ENCODE assay signal across 9 cellular contexts in the genomic region with DNA sequence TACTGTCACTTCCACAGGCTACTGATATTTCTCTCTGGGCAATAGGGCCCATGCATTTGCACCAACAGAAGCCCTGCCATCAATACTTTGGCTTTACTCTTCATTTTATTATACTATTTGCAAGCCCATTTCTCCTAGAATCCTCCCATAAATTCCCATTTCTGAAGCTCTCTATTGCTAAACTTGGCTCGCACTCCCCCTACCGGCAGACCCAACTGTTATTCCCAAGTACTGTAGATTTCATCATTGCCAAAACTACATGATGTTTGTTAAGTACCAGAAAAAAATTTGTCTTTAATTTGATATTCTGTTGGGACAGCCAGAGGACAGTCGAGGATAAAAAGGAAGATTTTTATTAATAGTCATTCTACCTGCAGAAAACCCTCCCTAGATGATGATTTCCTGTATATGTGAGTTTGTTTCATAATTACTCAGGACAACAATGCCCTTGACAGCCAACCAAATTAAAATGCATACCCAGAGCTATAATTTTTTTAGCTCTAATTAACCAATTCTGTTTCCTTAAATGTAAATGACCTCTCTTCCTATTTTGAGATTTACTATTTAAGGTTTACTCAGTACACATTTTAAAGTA.
DNase-seq lines count a peak whose midpoint lies in the region; ATAC-seq and TF ChIP-seq lines count a peak whose summit lies in the region.
"Had no signal": no experiment of that assay in that cellular context is flagged by ENCODE, and none has a peak within 500 bp of the region (broad histone marks: within the 10 kb centered on the region; RNA-seq: fewer than 3 reads in every experiment).

No MANE protein-coding gene starts in this region.

- peaks cover 0 to 2% (median 0%) of the 10 kb centered on the region in 9 donors for H3K27me3 ChIP-seq in heart left ventricle

- H3K36me3 Mint-ChIP-seq in activated naive CD8-positive, alpha-beta T cell treated with anti-CD3 and anti-CD28 coated beads for 36 hours, result no peaks in the 10 kb centered on the region
- H3K36me3 Mint-ChIP-seq in immature natural killer cell, result no peaks in the 10 kb centered on the region

- peaks cover 0 to 9% (median 0%) of the 10 kb centered on the region in 12 donors for H3K4me1 ChIP-seq in heart left ventricle

- no peak overlapping the region for H3K4me3 ChIP-seq in heart left ventricle

- ATAC-seq in heart left ventricle (peak; percentile 42 to 57 (median 55)), HG03460 (IDR thresholded peaks at IDR 0.05; ENCODE audit: unreplicated experiment) (no peak)

- intact Hi-C loops in heart left ventricle (cut with DNase I), result loop anchor here in 5 of 10 donors (5.0 to 10.0 kb wide), 4 partner anchors 95 to 1225 kb away; no protein-coding TSS in a partner anchor

- no peak overlapping the region for H3K4me3 Mint-ChIP-seq in activated naive CD8-positive, alpha-beta T cell treated with anti-CD3 and anti-CD28 coated beads for 36 hours
- H3K4me3 Mint-ChIP-seq in immature natural killer cell, result no peak overlapping the region

- TF ChIP-seq POLR2A in heart left ventricle (IDR thresholded peaks at IDR 0.05), result no peak

- H3K36me3 ChIP-seq in heart left ventricle, result no peaks in the 10 kb centered on the region

- H3K4me1 Mint-ChIP-seq in activated naive CD8-positive, alpha-beta T cell treated with anti-CD3 and anti-CD28 coated beads for 36 hours, result no peaks in the 10 kb centered on the region
- H3K4me1 Mint-ChIP-seq in immature natural killer cell, result no peaks in the 10 kb centered on the region

- peaks cover 59% of the 10 kb centered on the region for H3K27me3 Mint-ChIP-seq in activated naive CD8-positive, alpha-beta T cell treated with anti-CD3 and anti-CD28 coated beads for 36 hours
- peaks cover 5 to 7% (median 6%) of the 10 kb centered on the region in 3 donors for H3K27me3 Mint-ChIP-seq in immature natural killer cell (ENCODE audit: low read depth in 3 of 3)

- no peak overlapping the region for H3K27ac Mint-ChIP-seq in activated naive CD8-positive, alpha-beta T cell treated with anti-CD3 and anti-CD28 coated beads for 36 hours
- H3K27ac Mint-ChIP-seq in immature natural killer cell, result no peak overlapping the region

- TF ChIP-seq CTCF in heart left ventricle (IDR thresholded peaks at IDR 0.05), result peak; percentile 61 to 86 (median 77)

- H3K9me3 ChIP-seq in heart left ventricle, result peaks cover 0 to 17% (median 0%) of the 10 kb centered on the region in 12 donors

- DNase-seq in stimulated activated CD4-positive, alpha-beta T cell treated with anti-CD3 and anti-CD28 coated beads, Interleukin-12 subunit alpha, Interleukin-12 subunit beta, amount 100 ng/mL, for 48 hours (ENCODE audit: low read depth in 2 of 3, low spot score in 1 of 3), result peak in 2 of 3 donors; percentile 6 to 7
- DNase-seq in stimulated activated CD4-positive, alpha-beta T cell treated with anti-CD3 and anti-CD28 coated beads, Interleukin-12 subunit alpha, Interleukin-12 subunit beta, amount 100 ng/mL, for 4 hours, result no peak
- DNase-seq in NCI-H1048 (lab: John Stamatoyannopoulos, UW), result peak; percentile 12
- peak; percentile 4 for DNase-seq in activated naive CD8-positive, alpha-beta T cell treated with anti-CD3 and anti-CD28 coated beads for 36 hours
- DNase-seq in heart left ventricle, result peak; percentile 67 to 78 (median 70)
- DNase-seq in retina, result peak; percentile 16
- no peak for DNase-seq in immature natural killer cell

- WGBS in heart left ventricle, 4 donors, result 0 to 2% (median 1%) methylated on average over 3 of the region's 3 CpGs

- H3K9me3 Mint-ChIP-seq in activated naive CD8-positive, alpha-beta T cell treated with anti-CD3 and anti-CD28 coated beads for 36 hours, result no peaks in the 10 kb centered on the region
- H3K9me3 Mint-ChIP-seq in immature natural killer cell, result peaks cover 0 to 8% (median 0%) of the 10 kb centered on the region in 6 donors

- no peak overlapping the region for H3K27ac ChIP-seq in heart left ventricle
- H3K27ac ChIP-seq: epithelial cell of prostate had no signal

Comparison
In these comparisons a context has a peak if more than half of its experiments do, and no peak if none do; other contexts are left out.
1. DNase-seq: peak in stimulated activated CD4-positive, alpha-beta T cell treated with anti-CD3 and anti-CD28 coated beads, Interleukin-12 subunit alpha, Interleukin-12 subunit beta, amount 100 ng/mL, for 48 hours (2 of 3), NCI-H1048 (single experiment), activated naive CD8-positive, alpha-beta T cell treated with anti-CD3 and anti-CD28 coated beads for 36 hours (single experiment), heart left ventricle (5 of 5) and retina (single experiment); none in stimulated activated CD4-positive, alpha-beta T cell treated with anti-CD3 and anti-CD28 coated beads, Interleukin-12 subunit alpha, Interleukin-12 subunit beta, amount 100 ng/mL, for 4 hours (single experiment) and immature natural killer cell (0 of 3).